Comparison of ENCODE assay signal across 1 cellular context in genomic region chr15:72907733-72908132, GRCh38.
TF ChIP-seq lines count a peak whose summit lies in the region.

No MANE protein-coding gene starts in this region.

TF ChIP-seq in HEK293, 187 proteins besides CTCF, POLR2A, EP300 and RAD21 (continued from another document and continues in another):
- TF ChIP-seq ZNF692 (tag by site-specific recombination; IDR thresholded peaks at IDR 0.05) (peak; percentile 43; the same call in 1 of the 2 replicates), ZNF488 (tag by site-specific recombination; IDR thresholded peaks at IDR 0.05) (no peak), ZNF664 (tag by site-specific recombination; IDR thresholded peaks at IDR 0.05) (no peak), ZBTB48 (tag by site-specific recombination; IDR thresholded peaks at IDR 0.05) (peak; percentile 98), PATZ1 (tag by site-specific recombination; IDR thresholded peaks at IDR 0.05) (peak; percentile 29; the same call in 1 of the 2 replicates), ZNF280C (tag by site-specific recombination; IDR thresholded peaks at IDR 0.05) (no peak), ZNF354C (tag by site-specific recombination; IDR thresholded peaks at IDR 0.05; ENCODE audit: borderline replicate concordance, low read depth) (no peak), PRDM4 (tag by site-specific recombination; IDR thresholded peaks at IDR 0.05) (no peak), ZNF518A (tag by site-specific recombination; conservative IDR thresholded peaks at IDR 0.05; ENCODE audit: low read depth) (no peak), AEBP2 (tag by site-specific recombination; IDR thresholded peaks at IDR 0.05; ENCODE audit: borderline replicate concordance) (no peak), ZNF394 (tag by site-specific recombination; IDR thresholded peaks at IDR 0.05; ENCODE audit: borderline replicate concordance) (no peak), ZBTB20 (tag by site-specific recombination; IDR thresholded peaks at IDR 0.05) (peak; percentile 14; the same call in 1 of the 2 replicates), KLF8 (tag by site-specific recombination; IDR thresholded peaks at IDR 0.05) (no peak), ZNF549 (tag by site-specific recombination; IDR thresholded peaks at IDR 0.05) (no peak), ZNF184 (tag by site-specific recombination; IDR thresholded peaks at IDR 0.05) (no peak), ZNF571 (tag by site-specific recombination; IDR thresholded peaks at IDR 0.05) (no peak), SP3 (tag by site-specific recombination; IDR thresholded peaks at IDR 0.05) (no peak), ELK4 (IDR thresholded peaks at IDR 0.05; ENCODE audit: borderline replicate concordance, low read depth, low read length) (no peak), ZNF157 (tag by site-specific recombination; IDR thresholded peaks at IDR 0.05) (no peak), ZNF341 (tag by site-specific recombination; IDR thresholded peaks at IDR 0.05; ENCODE audit: low read depth) (no peak), ZFP37 (tag by site-specific recombination; IDR thresholded peaks at IDR 0.05) (no peak), ZBTB21 (tag by site-specific recombination; IDR thresholded peaks at IDR 0.05) (no peak), BCL11B (tag by site-specific recombination; IDR thresholded peaks at IDR 0.05; ENCODE audit: low read depth) (no peak), ZNF521 (tag by site-specific recombination; IDR thresholded peaks at IDR 0.05) (no peak), ZBTB49 (tag by site-specific recombination; IDR thresholded peaks at IDR 0.05; ENCODE audit: low read depth) (no peak), ZNF202 (tag by site-specific recombination; IDR thresholded peaks at IDR 0.05; ENCODE audit: borderline replicate concordance) (no peak), ZNF558 (tag by site-specific recombination; IDR thresholded peaks at IDR 0.05) (no peak), ZNF610 (tag by site-specific recombination; IDR thresholded peaks at IDR 0.05; ENCODE audit: borderline replicate concordance) (no peak), ZBTB8A (tag by site-specific recombination; IDR thresholded peaks at IDR 0.05) (peak; percentile 43), ZBTB26 (tag by site-specific recombination; optimal IDR thresholded peaks at IDR 0.05) (no peak), ZNF214 (tag by site-specific recombination; IDR thresholded peaks at IDR 0.05; ENCODE audit: borderline replicate concordance) (no peak), FEZF1 (tag by site-specific recombination; IDR thresholded peaks at IDR 0.05) (no peak), ZNF426 (tag by site-specific recombination; IDR thresholded peaks at IDR 0.05) (no peak), ZNF10 (tag by site-specific recombination; IDR thresholded peaks at IDR 0.05) (peak; percentile 94), ZNF24 (tag by site-specific recombination; IDR thresholded peaks at IDR 0.05) (no peak), ZNF155 (tag by site-specific recombination; IDR thresholded peaks at IDR 0.05) (no peak), ZBTB17 (tag by site-specific recombination; IDR thresholded peaks at IDR 0.05) (peak; percentile 35; the same call in 1 of the 2 replicates), ZNF701 (tag by site-specific recombination; IDR thresholded peaks at IDR 0.05) (no peak)
